Comparison of ENCODE assay signal across 13 cellular contexts in the genomic region with DNA sequence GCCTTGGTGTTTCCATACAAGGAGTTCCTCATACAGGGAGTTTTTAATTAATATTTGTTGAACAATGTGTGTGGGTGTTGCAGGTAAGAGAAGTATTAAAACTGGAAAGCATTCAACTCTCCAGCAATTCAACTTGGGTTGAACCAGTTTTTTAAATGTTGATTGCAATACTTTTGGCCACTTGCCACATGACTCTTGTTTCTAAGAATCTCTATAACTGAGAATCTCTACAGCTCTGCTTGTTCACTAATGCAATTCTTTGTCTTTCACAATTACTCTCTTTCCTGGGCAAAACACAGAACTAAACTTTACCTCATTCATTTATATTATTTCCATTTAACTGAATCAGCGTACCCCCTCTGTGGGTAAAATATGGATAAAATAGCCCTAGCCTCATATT.
DNase-seq lines count a peak whose midpoint lies in the region; ATAC-seq, FAIRE-seq and TF ChIP-seq lines count a peak whose summit lies in the region.
"Had no signal": no experiment of that assay in that cellular context is flagged by ENCODE, and none has a peak within 500 bp of the region (broad histone marks: within the 10 kb centered on the region; RNA-seq: fewer than 3 reads in every experiment).

No MANE protein-coding gene starts in this region.

- H3K4me2 ChIP-seq in astrocyte (ENCODE audit: low read length) (no peak overlapping the region), hepatocyte (no peak overlapping the region)

- peaks cover under 1% of the 10 kb centered on the region for H3K4me1 Mint-ChIP-seq in astrocyte (ENCODE audit: low read depth, unreplicated experiment)

- H3K4me3 Mint-ChIP-seq in astrocyte (ENCODE audit: unreplicated experiment), result no peak overlapping the region

- FAIRE-seq in astrocyte (lab: Jason Lieb, UNC), result no peak

- DNase-seq in AG04450 (ENCODE audit: low read depth, low spot score) (peak; percentile 27), GM04503 (ENCODE audit: low read depth) (peak; percentile 39), astrocyte (ENCODE audit: low read depth) (peak; percentile 63), hepatocyte (ENCODE audit: low spot score) (peak; percentile 39), NCI-H2196 treated with DMSO at 0.1 percent for 48 hours (lab: John Stamatoyannopoulos, UW; ENCODE audit: unreplicated experiment) (no peak), left lobe of liver (ENCODE audit: low spot score) (no peak), NCI-H748 (lab: John Stamatoyannopoulos, UW; ENCODE audit: unreplicated experiment) (no peak)
- DNase-seq: cerebellar nuclear complex, left colon, NCI-H526 treated with DMSO at 0.1 percent for 48 hours, SJCRH30 had no signal

- no peaks in the 10 kb centered on the region for H3K9me3 Mint-ChIP-seq in astrocyte (ENCODE audit: unreplicated experiment)

- POLR2A ChIA-PET in AG04450 (lab: Yijun Ruan, JAX), result no interaction called here

- CTCF ChIA-PET in AG04450 (lab: Charles Lee), result no interaction called here

- 85% methylated on average over 1 of the region's 1 CpG for WGBS in hepatocyte (ENCODE audit: low lambda C conversion rate, missing lambda C conversion rate)

- no peaks in the 10 kb centered on the region for H3K36me3 Mint-ChIP-seq in astrocyte (ENCODE audit: low read depth, unreplicated experiment)

- H3K27me3 Mint-ChIP-seq in astrocyte (ENCODE audit: low read depth, unreplicated experiment), result no peaks in the 10 kb centered on the region

- H3K36me3 ChIP-seq in astrocyte (ENCODE audit: insufficient read depth, low read length), result no peaks in the 10 kb centered on the region
- H3K36me3 ChIP-seq in hepatocyte (replicated peaks; ENCODE audit: insufficient read depth, low read depth), result no peaks in the 10 kb centered on the region
- H3K36me3 ChIP-seq: SJCRH30 had no signal

- no peaks in the 10 kb centered on the region for H3K4me1 ChIP-seq in astrocyte (ENCODE audit: insufficient read depth, low read length)
- peaks cover 5% of the 10 kb centered on the region for H3K4me1 ChIP-seq in hepatocyte (ENCODE audit: insufficient read depth)
- H3K4me1 ChIP-seq: SJCRH30 had no signal

- H3K27me3 ChIP-seq in AG04450 (ENCODE audit: control insufficient read depth, insufficient read depth, low read length) (no peaks in the 10 kb centered on the region), astrocyte (ENCODE audit: insufficient read depth, low read length) (no peaks in the 10 kb centered on the region), hepatocyte (no peaks in the 10 kb centered on the region)
- H3K27me3 ChIP-seq: SJCRH30 had no signal

- no peaks in the 10 kb centered on the region for H3K79me2 ChIP-seq in astrocyte (ENCODE audit: insufficient read depth, low read length)
- no peaks in the 10 kb centered on the region for H3K79me2 ChIP-seq in hepatocyte

- no peak overlapping the region for H3K4me3 ChIP-seq in AG04450 (ENCODE audit: low read depth, low read length)
- no peak overlapping the region for H3K4me3 ChIP-seq in astrocyte (ENCODE audit: insufficient read depth, low read depth, low read length)
- H3K4me3 ChIP-seq in hepatocyte, result no peak overlapping the region
- H3K4me3 ChIP-seq: SJCRH30 had no signal

- no peaks in the 10 kb centered on the region for H3K9me2 ChIP-seq in hepatocyte (replicated peaks; ENCODE audit: insufficient read depth)

- TF ChIP-seq CTCF in AG04450 (IDR thresholded peaks at IDR 0.05; ENCODE audit: low read depth, low read length), result no peak
- no peak for TF ChIP-seq CTCF in astrocyte (IDR thresholded peaks at IDR 0.05; ENCODE audit: insufficient read depth, low read depth, low read length)
- no peak for TF ChIP-seq CTCF in hepatocyte (IDR thresholded peaks at IDR 0.05; ENCODE audit: poor library complexity)

- no peaks in the 10 kb centered on the region for H4K20me1 ChIP-seq in astrocyte (ENCODE audit: insufficient read depth, low read length)
- H4K20me1 ChIP-seq in hepatocyte (ENCODE audit: insufficient read depth, poor library complexity, severe bottlenecking), result no peaks in the 10 kb centered on the region

- H3K9ac ChIP-seq in astrocyte (ENCODE audit: low read length), result no peak overlapping the region

- no peak overlapping the region for H3K27ac ChIP-seq in AG04450 (ENCODE audit: low read depth, low read length)
- H3K27ac ChIP-seq in astrocyte (ENCODE audit: low read depth, low read length), result no peak overlapping the region
- H3K27ac ChIP-seq in hepatocyte, result no peak overlapping the region
- H3K27ac ChIP-seq: SJCRH30 had no signal

- H3K27ac Mint-ChIP-seq in astrocyte (ENCODE audit: unreplicated experiment), result no peak overlapping the region

- H3K9me3 ChIP-seq in AG04450 (ENCODE audit: control insufficient read depth, insufficient read depth, low read length), result no peaks in the 10 kb centered on the region
- no peaks in the 10 kb centered on the region for H3K9me3 ChIP-seq in astrocyte (ENCODE audit: insufficient read depth, low read depth, low read length)
- H3K9me3 ChIP-seq in hepatocyte (ENCODE audit: low read depth), result no peaks in the 10 kb centered on the region
- H3K9me3 ChIP-seq: SJCRH30 had no signal

- no peak for ATAC-seq in GM21529 (IDR thresholded peaks at IDR 0.05; ENCODE audit: unreplicated experiment)
- ATAC-seq in left lobe of liver, result no peak
- ATAC-seq: activated CD4-positive, CD25-positive, alpha-beta regulatory T cell treated with anti-CD3 and anti-CD28 coated beads, Interleukin-2, amount 50 U/mL, for 24 hours; left colon had no signal

- H2AFZ ChIP-seq in astrocyte (ENCODE audit: low read depth, low read length), result no peak overlapping the region
- H2AFZ ChIP-seq in hepatocyte, result no peak overlapping the region

Comparison
In these comparisons a context has a peak if more than half of its experiments do, and no peak if none do; other contexts are left out.
1. DNase-seq: peak in AG04450 (single experiment), GM04503 (single experiment), astrocyte (single experiment) and hepatocyte (single experiment); none in NCI-H2196 treated with DMSO at 0.1 percent for 48 hours (single experiment), left lobe of liver (single experiment) and NCI-H748 (single experiment).